In genomic region chr7:151057038-151057736, GRCh38 we compare ENCODE assay signal across 8 cellular contexts. TPM values are rescaled to one million over a fixed set of nuclear protein-coding genes. Genes with fewer than 3 reads are reported as not detected.
DNase-seq lines count a peak whose midpoint lies in the region; ATAC-seq and TF ChIP-seq lines count a peak whose summit lies in the region.

No MANE protein-coding gene starts in this region.

- ATAC-seq in GM18870 (IDR thresholded peaks at IDR 0.05; ENCODE audit: unreplicated experiment), result peak; percentile 30
- ATAC-seq in HG03064 (IDR thresholded peaks at IDR 0.05; ENCODE audit: low read depth, unreplicated experiment), result peak; percentile 4
- ATAC-seq in heart right ventricle, result peak in 5 of 8 donors; percentile 0 to 1 (median 1)

- peaks cover 27 to 45% (median 41%) of the 10 kb centered on the region in 9 donors for H3K4me1 ChIP-seq in heart right ventricle

- H3K27me3 ChIP-seq in heart right ventricle, result no peaks in the 10 kb centered on the region

- peaks cover 0 to 12% (median 0%) of the 10 kb centered on the region in 9 donors for H3K36me3 ChIP-seq in heart right ventricle

- TF ChIP-seq CTCF in 22Rv1 (IDR thresholded peaks at IDR 0.05) (no peak), heart right ventricle (IDR thresholded peaks at IDR 0.05) (no peak)

- intact Hi-C loops in heart right ventricle (cut with DNase I), result loop anchor here in 2 of 10 donors (2.0 to 10.0 kb wide), 2 partner anchors 26 to 58 kb away; no protein-coding TSS in a partner anchor

- H3K4me3 ChIP-seq in heart right ventricle, result peak overlapping the region; percentile 7 to 95 (median 74)
- H3K4me3 ChIP-seq in skin epidermis, result peak overlapping the region; percentile 61 to 95 (median 76)

- DNase-seq in SW480 (ENCODE audit: low spot score) (peak; percentile 46), heart right ventricle (no peak), LoVo (ENCODE audit: low spot score) (no peak), KG1 (lab: John Stamatoyannopoulos, UW) (no peak)

- WGBS in heart right ventricle, 2 donors, result 8% methylated on average over 26 of the region's 26 CpGs

- H3K27ac ChIP-seq in 22Rv1 (peak overlapping the region; percentile 96), heart right ventricle (peak overlapping the region in 9 of 10 donors; percentile 94 to 98 (median 97)), skin epidermis (peak overlapping the region in 20 of 21 experiments; percentile 1 to 98 (median 92))

- H3K9me3 ChIP-seq in heart right ventricle, result no peaks in the 10 kb centered on the region

RNA-seq across cellular contexts. Expression of gene CDK5, which starts 0.5 kb away (rescaled TPM):
- total RNA-seq in heart right ventricle, result 10 to 100 TPM in 1 of 10 donors, 1 to 10 TPM in 9; 5.2 to 11.3 (median 7.8) TPM
- 1 to 10 TPM; 5.0 to 7.7 TPM for polyA plus RNA-seq in heart right ventricle

RNA-seq across cellular contexts. Expression of gene SLC4A2, which starts 2.2 kb away (rescaled TPM):
- 10 to 100 TPM; 36.0 to 80.5 (median 47.6) TPM for total RNA-seq in heart right ventricle
- polyA plus RNA-seq in heart right ventricle, result 100 to 1,000 TPM; 101 to 109 TPM

RNA-seq across cellular contexts. Expression of gene ASIC3, which starts 8.9 kb away (rescaled TPM):
- 10 to 100 TPM in 1 of 10 donors, 1 to 10 TPM in 9; 3.2 to 12.5 (median 5.6) TPM for total RNA-seq in heart right ventricle
- polyA plus RNA-seq in heart right ventricle, result 10 to 100 TPM in 1 of 2 donors, 1 to 10 TPM in 1; 3.7 to 38.8 TPM

RNA-seq across cellular contexts. Expression of gene FASTK, which starts 23.4 kb away (rescaled TPM):
- 100 to 1,000 TPM in 1 of 10 donors, 10 to 100 TPM in 9; 65.0 to 107 (median 75.6) TPM for total RNA-seq in heart right ventricle
- 100 to 1,000 TPM in 1 of 2 donors, 10 to 100 TPM in 1; 82.7 to 246 TPM for polyA plus RNA-seq in heart right ventricle

RNA-seq across cellular contexts. Expression of gene TMUB1, which starts 26.1 kb away (rescaled TPM):
- total RNA-seq in heart right ventricle, result 10 to 100 TPM; 18.5 to 40.3 (median 23.4) TPM
- polyA plus RNA-seq in heart right ventricle, result 10 to 100 TPM; 79.4 to 88.2 TPM
